ENCODE assay signal across 10 cellular contexts in genomic region chr3:142019794-142020320, GRCh38.
DNase-seq lines count a peak whose midpoint lies in the region; ATAC-seq and TF ChIP-seq lines count a peak whose summit lies in the region.
"Had no signal": no experiment of that assay in that cellular context is flagged by ENCODE, and none has a peak within 500 bp of the region (broad histone marks: within the 10 kb centered on the region; RNA-seq: fewer than 3 reads in every experiment).

No MANE protein-coding gene starts in this region.

- H3K9me2 ChIP-seq in PC-3 (replicated peaks; ENCODE audit: low read length), result no peaks in the 10 kb centered on the region

- POLR2A ChIA-PET in PC-3 (lab: Charles Lee; ENCODE audit: unreplicated experiment), result no interaction called here

- peak overlapping the region; percentile 36 for H3K27ac Mint-ChIP-seq in central memory CD8-positive, alpha-beta T cell (ENCODE audit: low read depth)

- DNase-seq in GM13977 (ENCODE audit: low spot score) (peak; percentile 41), mucosa of descending colon (no peak), NCI-H1105 (lab: John Stamatoyannopoulos, UW) (no peak), PC-3 (no peak), posterior vena cava (ENCODE audit: low spot score) (no peak)
- DNase-seq in central memory CD8-positive, alpha-beta T cell (ENCODE audit: low spot score in 2 of 2), result no peak
- DNase-seq: NCI-H2081 treated with DMSO at 0.1 percent for 48 hours had no signal

- H3K36me3 Mint-ChIP-seq in central memory CD8-positive, alpha-beta T cell (ENCODE audit: insufficient read depth), result peaks cover 1% of the 10 kb centered on the region

- H3K27me3 Mint-ChIP-seq in central memory CD8-positive, alpha-beta T cell, result no peaks in the 10 kb centered on the region

- no peak overlapping the region for H3K4me2 ChIP-seq in PC-3 (ENCODE audit: low read length)

- BruUV-seq in PC-3 (replicated peaks; lab: Mats Ljungman, UMichigan), result no TSS peak

- H3F3A ChIP-seq in PC-3 (ENCODE audit: low read length, unreplicated experiment), result no peaks in the 10 kb centered on the region

- H3K4me3 ChIP-seq in mucosa of descending colon (no peak overlapping the region), PC-3 (ENCODE audit: low read length) (no peak overlapping the region)

- no peak overlapping the region for H2AFZ ChIP-seq in PC-3 (ENCODE audit: low read length)

- TF ChIP-seq CTCF in GM13977 (IDR thresholded peaks at IDR 0.05; ENCODE audit: extremely low read depth, insufficient read depth, missing control alignments), result no peak
- no peak for TF ChIP-seq CTCF in mucosa of descending colon (IDR thresholded peaks at IDR 0.05)
- no peak for TF ChIP-seq CTCF in PC-3 (conservative IDR thresholded peaks at IDR 0.05; ENCODE audit: low read depth, low read length)

- no peak overlapping the region for H3K27ac ChIP-seq in PC-3 (ENCODE audit: low read length)

- H3K79me2 ChIP-seq in PC-3 (ENCODE audit: low read length), result no peaks in the 10 kb centered on the region

- intact Hi-C loops in mucosa of descending colon (cut with DNase I, micrococcal nuclease) (no loop called here), PC-3 (cut with micrococcal nuclease) (no loop called here), posterior vena cava (cut with DNase I) (no loop called here)

- H3K4me3 Mint-ChIP-seq in central memory CD8-positive, alpha-beta T cell, result no peak overlapping the region
- H3K4me3 Mint-ChIP-seq: neural crest cell had no signal

- no peaks in the 10 kb centered on the region for H3K4me1 ChIP-seq in mucosa of descending colon (ENCODE audit: low read depth)
- no peaks in the 10 kb centered on the region for H3K4me1 ChIP-seq in PC-3 (ENCODE audit: insufficient read depth, low read length)

- no peaks in the 10 kb centered on the region for H4K20me1 ChIP-seq in PC-3 (ENCODE audit: low read length)

- ATAC-seq in GM21367 (IDR thresholded peaks at IDR 0.05; ENCODE audit: unreplicated experiment) (peak; percentile 56), HG03342 (IDR thresholded peaks at IDR 0.05; ENCODE audit: unreplicated experiment) (peak; percentile 79), mucosa of descending colon (no peak), PC-3 (no peak)
- ATAC-seq in central memory CD8-positive, alpha-beta T cell (replicated peaks; ENCODE audit: extremely low read depth, poor library complexity, severe bottlenecking), result no peak

- no peaks in the 10 kb centered on the region for H3K27me3 ChIP-seq in PC-3 (ENCODE audit: low read length)

- no peaks in the 10 kb centered on the region for H3K9me3 ChIP-seq in mucosa of descending colon
- H3K9me3 ChIP-seq in PC-3 (ENCODE audit: low read length), result no peaks in the 10 kb centered on the region

- CTCF ChIA-PET in PC-3 (lab: Charles Lee), result no interaction called here

- H3K36me3 ChIP-seq in mucosa of descending colon (ENCODE audit: low read depth) (no peaks in the 10 kb centered on the region), PC-3 (ENCODE audit: low read depth, low read length) (no peaks in the 10 kb centered on the region)

- in situ Hi-C loops in GM13977 (cut with MboI; ENCODE audit: low pct_unique_long_range_greater_than_20kb, low sequenced_read_pairs, unreplicated experiment), result no loop called here

- H3K9me3 Mint-ChIP-seq in central memory CD8-positive, alpha-beta T cell, result no peaks in the 10 kb centered on the region
- H3K9me3 Mint-ChIP-seq: neural crest cell had no signal

- no peak overlapping the region for H3K9ac ChIP-seq in PC-3 (ENCODE audit: low read length)

- peaks cover 16% of the 10 kb centered on the region for H3K4me1 Mint-ChIP-seq in central memory CD8-positive, alpha-beta T cell

Comparison
In these comparisons a context has a peak if more than half of its experiments do, and no peak if none do; other contexts are left out.
1. ATAC-seq: peak in GM21367 (single experiment) and HG03342 (single experiment); none in central memory CD8-positive, alpha-beta T cell (single experiment), mucosa of descending colon (single experiment) and PC-3 (single experiment).